9 cellular contexts compared by ENCODE assay signal in genomic region chr6:87724994-87725811, GRCh38. TPM values are rescaled to one million over a fixed set of nuclear protein-coding genes. Genes with fewer than 3 reads are reported as not detected.
DNase-seq lines count a peak whose midpoint lies in the region; ATAC-seq and TF ChIP-seq lines count a peak whose summit lies in the region.
"Had no signal": no experiment of that assay in that cellular context is flagged by ENCODE, and none has a peak within 500 bp of the region (broad histone marks: within the 10 kb centered on the region; RNA-seq: fewer than 3 reads in every experiment).

No MANE protein-coding gene starts in this region.

- no CpG with 5 or more reads among the region's 4 CpGs for WGBS in neuronal stem cell (ENCODE audit: extremely low coverage in 2 of 2, insufficient read length in 2 of 2, insufficient replicate concordance in 1 of 2), 2 donors

- H3K79me1 ChIP-seq in neuronal stem cell (ENCODE audit: low read depth, low read length) = no peaks in the 10 kb centered on the region

- H3K27ac ChIP-seq in MM.1S (ENCODE audit: low read length) = peak overlapping the region; percentile 72; the same call in 1 of the 2 replicates
- H3K27ac ChIP-seq in neuronal stem cell (replicated peaks; ENCODE audit: low read length) = no peak overlapping the region

- TF ChIP-seq CTCF in MM.1S (IDR thresholded peaks at IDR 0.05; ENCODE audit: low read length) = no peak

- H3K36me3 ChIP-seq in MM.1S (replicated peaks; ENCODE audit: insufficient read depth, low read length) (no peaks in the 10 kb centered on the region), neuronal stem cell (replicated peaks in 1 of 2; ENCODE audit: control insufficient read depth in 2 of 2, insufficient read depth in 2 of 2, low read length in 2 of 2) (no peaks in the 10 kb centered on the region)

- H3K9me2 ChIP-seq in MM.1S (replicated peaks; ENCODE audit: insufficient read depth, low read length) = no peaks in the 10 kb centered on the region

- no peaks in the 10 kb centered on the region for H3K27me3 Mint-ChIP-seq in activated T-cell treated with anti-CD3 and anti-CD28 coated beads, Interleukin-2, amount 50 U/mL, for 4 hours (ENCODE audit: low read depth)
- H3K27me3 Mint-ChIP-seq in stimulated activated memory B cell treated with anti-CD40 and anti-IgM and Interleukin-4, amounts not matched to agents 10 μg/mL and 1 μg/mL and 100 μg/mL, for 72 hours = no peaks in the 10 kb centered on the region

- no peak overlapping the region for H2BK5ac ChIP-seq in neuronal stem cell (ENCODE audit: low read length)

- H3K9me3 ChIP-seq in MM.1S (replicated peaks; ENCODE audit: insufficient read depth, low read length) (no peaks in the 10 kb centered on the region), neuronal stem cell (replicated peaks in 1 of 2; ENCODE audit: control insufficient read depth in 2 of 2, insufficient read depth in 1 of 2, low read depth in 1 of 2, low read length in 2 of 2) (no peaks in the 10 kb centered on the region)

- no peak overlapping the region for H2BK12ac ChIP-seq in neuronal stem cell (ENCODE audit: low read length)

- no peaks in the 10 kb centered on the region for H3K79me2 ChIP-seq in MM.1S (ENCODE audit: low read length)

- no peak overlapping the region for H3K14ac ChIP-seq in neuronal stem cell (ENCODE audit: low read length)

- H3K18ac ChIP-seq in neuronal stem cell (ENCODE audit: low read length) = no peak overlapping the region

- no peak overlapping the region for H3K4me3 Mint-ChIP-seq in activated T-cell treated with anti-CD3 and anti-CD28 coated beads, Interleukin-2, amount 50 U/mL, for 4 hours
- peak overlapping the region; percentile 50 for H3K4me3 Mint-ChIP-seq in stimulated activated memory B cell treated with anti-CD40 and anti-IgM and Interleukin-4, amounts not matched to agents 10 μg/mL and 1 μg/mL and 100 μg/mL, for 72 hours

- no peak overlapping the region for H4K8ac ChIP-seq in neuronal stem cell (ENCODE audit: low read depth, low read length)

- H2AK5ac ChIP-seq in neuronal stem cell (ENCODE audit: low read depth, low read length) = no peak overlapping the region

- no peak overlapping the region for H3K23ac ChIP-seq in neuronal stem cell (ENCODE audit: low read depth, low read length, poor library complexity)

- H3K4ac ChIP-seq in neuronal stem cell (ENCODE audit: low read length) = no peak overlapping the region

- H3K9ac ChIP-seq in MM.1S (ENCODE audit: low read length) = peak overlapping the region; percentile 6; the same call in 1 of the 2 replicates
- H3K9ac ChIP-seq in neuronal stem cell (ENCODE audit: low read depth, low read length, poor library complexity) = no peak overlapping the region

- 0 out of 2 replicates have a peak overlapping the region, but pooled peaks have one; percentile 6 for H3K4me3 ChIP-seq in MM.1S (ENCODE audit: low read length)
- H3K4me3 ChIP-seq in neuronal stem cell (ENCODE audit: low read length in 2 of 2) = no peak overlapping the region

- peaks cover 20% of the 10 kb centered on the region for H3F3A ChIP-seq in MM.1S (ENCODE audit: insufficient read depth, low read length)

- no peak for DNase-seq in activated T-cell treated with anti-CD3 and anti-CD28 coated beads, Interleukin-2, amount 50 U/mL, for 4 hours
- DNase-seq in activated T-cell treated with anti-CD3 and anti-CD28 coated beads, Interleukin-2, amount 50 U/mL, for 48 hours = no peak
- DNase-seq in MM.1S (peak; percentile 85), NCI-H446 (lab: John Stamatoyannopoulos, UW) (no peak), neuronal stem cell (ENCODE audit: low spot score) (no peak), NCI-H1930 (lab: John Stamatoyannopoulos, UW) (no peak)

- peaks cover 22% of the 10 kb centered on the region for H3K4me1 Mint-ChIP-seq in activated T-cell treated with anti-CD3 and anti-CD28 coated beads, Interleukin-2, amount 50 U/mL, for 4 hours (ENCODE audit: low read depth)
- H3K4me1 Mint-ChIP-seq in stimulated activated memory B cell treated with anti-CD40 and anti-IgM and Interleukin-4, amounts not matched to agents 10 μg/mL and 1 μg/mL and 100 μg/mL, for 72 hours = peaks cover 55% of the 10 kb centered on the region

- no peaks in the 10 kb centered on the region for H3K36me3 Mint-ChIP-seq in activated T-cell treated with anti-CD3 and anti-CD28 coated beads, Interleukin-2, amount 50 U/mL, for 4 hours (ENCODE audit: insufficient read depth)
- H3K36me3 Mint-ChIP-seq in stimulated activated memory B cell treated with anti-CD40 and anti-IgM and Interleukin-4, amounts not matched to agents 10 μg/mL and 1 μg/mL and 100 μg/mL, for 72 hours = no peaks in the 10 kb centered on the region

- H3K4me2 ChIP-seq in MM.1S (ENCODE audit: low read depth, low read length) (peak overlapping the region; percentile 53), neuronal stem cell (ENCODE audit: insufficient read depth, low read length, poor library complexity, severe bottlenecking) (no peak overlapping the region)

- no peaks in the 10 kb centered on the region for H3K9me3 Mint-ChIP-seq in activated T-cell treated with anti-CD3 and anti-CD28 coated beads, Interleukin-2, amount 50 U/mL, for 4 hours
- no peaks in the 10 kb centered on the region for H3K9me3 Mint-ChIP-seq in stimulated activated memory B cell treated with anti-CD40 and anti-IgM and Interleukin-4, amounts not matched to agents 10 μg/mL and 1 μg/mL and 100 μg/mL, for 72 hours

- H3K27me3 ChIP-seq in MM.1S (replicated peaks; ENCODE audit: insufficient read depth, low read length) (no peaks in the 10 kb centered on the region), neuronal stem cell (ENCODE audit: control insufficient read depth in 3 of 3, insufficient read depth in 3 of 3, low read depth in 1 of 3, low read length in 3 of 3) (no peaks in the 10 kb centered on the region)

- H2BK15ac ChIP-seq in neuronal stem cell (ENCODE audit: low read length) = no peak overlapping the region

- H4K20me1 ChIP-seq in MM.1S (ENCODE audit: insufficient read depth, low read length) = no peaks in the 10 kb centered on the region

- H3K4me1 ChIP-seq in MM.1S (ENCODE audit: low read length) (peaks cover 35% of the 10 kb centered on the region), neuronal stem cell (ENCODE audit: control insufficient read depth in 2 of 2, insufficient read depth in 1 of 2, low read depth in 1 of 2, low read length in 2 of 2) (peaks cover 6 to 11% of the 10 kb centered on the region in 2 donors)

- H4K91ac ChIP-seq in neuronal stem cell (ENCODE audit: low read depth, low read length, poor library complexity) = no peak overlapping the region

- H2BK120ac ChIP-seq in neuronal stem cell (ENCODE audit: low read depth, low read length) = no peak overlapping the region

- peak; percentile 51 for ATAC-seq in activated T-cell treated with anti-CD3 and anti-CD28 coated beads, Interleukin-2, amount 50 U/mL, for 4 hours
- ATAC-seq in HG02759 (IDR thresholded peaks at IDR 0.05; ENCODE audit: unreplicated experiment) = peak; percentile 83
- peak; percentile 95 for ATAC-seq in stimulated activated memory B cell treated with anti-CD40 and anti-IgM and Interleukin-4, amounts not matched to agents 10 μg/mL and 1 μg/mL and 100 μg/mL, for 72 hours
- ATAC-seq: HCT116 had no signal

- H2AFZ ChIP-seq in MM.1S (ENCODE audit: low read length) (peak overlapping the region; percentile 30; the same call in 1 of the 2 replicates), neuronal stem cell (ENCODE audit: low read length) (no peak overlapping the region)

- peak overlapping the region; percentile 90 for H3K27ac Mint-ChIP-seq in stimulated activated memory B cell treated with anti-CD40 and anti-IgM and Interleukin-4, amounts not matched to agents 10 μg/mL and 1 μg/mL and 100 μg/mL, for 72 hours

RNA-seq across cellular contexts. Expression of gene AKIRIN2, which starts 23.2 kb away (rescaled TPM):
- 10 to 100 TPM; 43.8 to 61.4 (median 54.2) TPM for total RNA-seq in activated T-cell treated with anti-CD3 and anti-CD28 coated beads, Interleukin-2, amount 50 U/mL, for 4 hours
- polyA plus RNA-seq in neuronal stem cell (2013, experiment 1 of 2) = 92.2 TPM
- polyA plus RNA-seq in neuronal stem cell (2013, experiment 2 of 2) = 90.4 TPM
